Comparison of ENCODE assay signal across 10 cellular contexts in the genomic region with DNA sequence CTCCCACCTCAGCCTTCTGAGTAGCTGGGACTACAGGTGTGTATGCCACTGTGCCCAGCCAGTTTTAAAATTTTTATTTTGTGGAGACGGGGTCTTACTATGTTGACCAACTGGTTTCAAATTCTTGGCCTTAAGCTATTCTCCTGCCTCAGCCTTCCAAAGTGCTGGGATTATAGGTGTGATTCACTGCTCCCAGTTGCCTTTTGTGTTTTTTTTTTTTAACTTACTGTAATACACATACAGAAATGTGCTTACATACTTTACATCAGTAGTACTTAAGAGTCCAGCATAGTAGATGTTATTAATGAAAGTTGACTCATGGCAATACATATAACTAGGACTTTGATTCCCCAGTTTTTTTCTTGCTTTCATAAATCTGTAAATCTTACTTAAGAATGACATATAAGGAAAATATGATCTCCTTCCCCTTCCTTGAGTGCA. TPM values are rescaled to one million over a fixed set of nuclear protein-coding genes. Genes with fewer than 3 reads are reported as not detected.
A peak's percentile ranks its signal among the peaks of the same experiment; 100 is the strongest.
DNase-seq lines count a peak whose midpoint lies in the region; ATAC-seq and TF ChIP-seq lines count a peak whose summit lies in the region.
"Had no signal": no experiment of that assay in that cellular context is flagged by ENCODE, and none has a peak within 500 bp of the region (broad histone marks: within the 10 kb centered on the region; RNA-seq: fewer than 3 reads in every experiment).

No MANE protein-coding gene starts in this region.

- peaks cover 48% of the 10 kb centered on the region for H3K4me1 Mint-ChIP-seq in T-helper 2 cell treated with Interferon-gamma antibody and Interleukin-4, amounts not matched to agents 5 μg/mL and 100 μg/mL, for 36 hours (ENCODE audit: low read depth)

- peak overlapping the region; percentile 97 for H3K4me2 ChIP-seq in smooth muscle cell

- peaks cover 82% of the 10 kb centered on the region for H4K20me1 ChIP-seq in smooth muscle cell (ENCODE audit: low read depth)

- no peaks in the 10 kb centered on the region for H3K27me3 ChIP-seq in RWPE2 (ENCODE audit: insufficient read depth, poor library complexity, severe bottlenecking)
- no peaks in the 10 kb centered on the region for H3K27me3 ChIP-seq in smooth muscle cell (ENCODE audit: low read depth)

- peaks cover 12% of the 10 kb centered on the region for H3K36me3 Mint-ChIP-seq in T-helper 2 cell treated with Interferon-gamma antibody and Interleukin-4, amounts not matched to agents 5 μg/mL and 100 μg/mL, for 36 hours (ENCODE audit: low read depth)

- peaks cover 92% of the 10 kb centered on the region for H3K79me2 ChIP-seq in smooth muscle cell (ENCODE audit: low read depth)

- H3K27ac Mint-ChIP-seq in T-helper 2 cell treated with Interferon-gamma antibody and Interleukin-4, amounts not matched to agents 5 μg/mL and 100 μg/mL, for 36 hours, result no peak overlapping the region

- no peak for DNase-seq in T-helper 2 cell treated with Interferon-gamma antibody and Interleukin-4, amounts not matched to agents 5 μg/mL and 100 μg/mL, for 36 hours (ENCODE audit: low spot score)
- DNase-seq in T-helper 2 cell (no peak), RWPE2 (ENCODE audit: low spot score) (no peak), fibroblast of mammary gland (ENCODE audit: low read depth) (peak; percentile 20), smooth muscle cell (lab: John Stamatoyannopoulos, UW; ENCODE audit: unreplicated experiment) (no peak), hypothalamus (lab: John Stamatoyannopoulos, UW) (no peak)
- DNase-seq: NCI-H1694 treated with DMSO at 0.1 percent for 48 hours, SHP77 treated with DMSO at 0.1 percent for 48 hours had no signal

- peaks cover 40% of the 10 kb centered on the region for H3K4me1 ChIP-seq in RWPE2 (ENCODE audit: insufficient read depth, poor library complexity, severe bottlenecking)
- peaks cover 43% of the 10 kb centered on the region for H3K4me1 ChIP-seq in smooth muscle cell (ENCODE audit: low read depth)

- no peaks in the 10 kb centered on the region for H3K27me3 Mint-ChIP-seq in T-helper 2 cell treated with Interferon-gamma antibody and Interleukin-4, amounts not matched to agents 5 μg/mL and 100 μg/mL, for 36 hours (ENCODE audit: low read depth)

- H3F3A ChIP-seq in smooth muscle cell (ENCODE audit: low read depth), result peaks cover 7% of the 10 kb centered on the region

- no peak overlapping the region for H3K4me3 ChIP-seq in RWPE2 (ENCODE audit: severe bottlenecking)
- no peak overlapping the region for H3K4me3 ChIP-seq in fibroblast of mammary gland (ENCODE audit: control insufficient read depth, low read depth, low read length)
- H3K4me3 ChIP-seq in smooth muscle cell, result no peak overlapping the region

- H3K36me3 ChIP-seq in RWPE2 (ENCODE audit: low read depth), result peaks cover 10% of the 10 kb centered on the region
- H3K36me3 ChIP-seq in smooth muscle cell (ENCODE audit: low read depth), result no peaks in the 10 kb centered on the region

- H3K9me3 ChIP-seq in RWPE2 (ENCODE audit: severe bottlenecking), result no peaks in the 10 kb centered on the region
- H3K9me3 ChIP-seq in smooth muscle cell (replicated peaks; ENCODE audit: low read depth), result no peaks in the 10 kb centered on the region

- 69% methylated on average over 1 of the region's 1 CpG for WGBS in smooth muscle cell (ENCODE audit: low lambda C conversion rate)

- H2AFZ ChIP-seq in smooth muscle cell (ENCODE audit: low read depth), result no peak overlapping the region

- peak overlapping the region; percentile 88 for H3K27ac ChIP-seq in RWPE2 (ENCODE audit: poor library complexity, severe bottlenecking)
- H3K27ac ChIP-seq in smooth muscle cell (ENCODE audit: low read depth), result peak overlapping the region; percentile 70

- ATAC-seq in RWPE2 (ENCODE audit: low read depth) (peak; percentile 34), GM18858 (IDR thresholded peaks at IDR 0.05; ENCODE audit: unreplicated experiment) (no peak), GM21381 (IDR thresholded peaks at IDR 0.05; ENCODE audit: unreplicated experiment) (no peak)

- H3K4me3 Mint-ChIP-seq in T-helper 2 cell treated with Interferon-gamma antibody and Interleukin-4, amounts not matched to agents 5 μg/mL and 100 μg/mL, for 36 hours, result peak overlapping the region; percentile 25

- TF ChIP-seq CTCF in RWPE2 (IDR thresholded peaks at IDR 0.05; ENCODE audit: poor library complexity, severe bottlenecking), result no peak
- TF ChIP-seq CTCF in fibroblast of mammary gland (conservative IDR thresholded peaks at IDR 0.05; ENCODE audit: control insufficient read depth, insufficient read depth, low read depth, low read length), result no peak
- no peak for TF ChIP-seq CTCF in smooth muscle cell (IDR thresholded peaks at IDR 0.05; ENCODE audit: borderline replicate concordance, insufficient read depth, poor library complexity, severe bottlenecking)

- H3K9ac ChIP-seq in smooth muscle cell (ENCODE audit: low read depth), result no peak overlapping the region

- H3K9me3 Mint-ChIP-seq in T-helper 2 cell treated with Interferon-gamma antibody and Interleukin-4, amounts not matched to agents 5 μg/mL and 100 μg/mL, for 36 hours, result no peaks in the 10 kb centered on the region

RNA-seq across cellular contexts. Expression of a gene that starts 4.7 kb away (rescaled TPM):
- total RNA-seq in smooth muscle cell, result 112 and 115 TPM in 2 replicates
- 20.3 and 31.4 TPM in 2 replicates for polyA plus RNA-seq in smooth muscle cell
